16 cellular contexts compared by ENCODE assay signal in the genomic region with DNA sequence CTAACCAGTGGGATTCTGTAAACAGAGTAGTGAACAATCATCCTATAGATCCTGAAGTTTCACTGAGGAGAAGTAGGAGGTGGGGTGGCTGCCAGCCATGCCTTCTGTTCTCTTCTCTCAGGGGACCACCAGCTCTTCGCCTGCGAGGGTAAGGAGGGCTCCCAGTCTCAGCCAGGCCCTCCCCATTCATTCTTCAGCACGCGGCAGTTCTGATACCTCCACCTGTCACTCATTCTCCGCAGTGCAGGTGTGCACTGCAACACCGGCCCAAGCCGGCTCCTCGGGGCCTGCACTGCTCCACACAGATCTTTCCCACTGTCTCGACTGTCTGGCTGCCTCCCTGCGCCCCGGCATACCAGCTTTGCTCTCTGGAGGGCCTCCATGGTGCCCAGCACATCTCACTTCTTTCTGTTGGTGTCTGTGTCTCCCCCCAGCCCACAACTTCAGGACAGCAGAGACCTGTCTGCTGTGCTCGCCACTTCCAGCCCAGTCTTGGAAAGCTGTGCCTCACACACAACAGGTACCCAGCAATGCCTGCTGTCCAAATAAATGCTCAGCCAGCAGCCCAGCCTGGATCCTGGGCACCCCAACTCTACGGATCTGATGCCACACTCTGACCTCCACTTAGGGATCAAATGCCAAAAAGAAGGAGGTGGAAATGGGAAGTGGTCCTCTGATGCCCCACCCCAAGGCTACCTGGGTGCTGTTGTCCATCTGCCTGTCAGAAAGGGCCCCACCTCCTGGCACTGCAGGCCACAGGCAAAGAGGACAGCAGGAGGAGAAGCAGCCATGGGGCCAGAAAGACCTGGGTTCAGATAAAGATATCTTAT.
"Had no signal": no experiment of that assay in that cellular context is flagged by ENCODE, and none has a peak within 500 bp of the region (broad histone marks: within the 10 kb centered on the region; RNA-seq: fewer than 3 reads in every experiment).

No MANE protein-coding gene starts in this region.

- H3K9me3 Mint-ChIP-seq: activated naive CD4-positive, alpha-beta T cell treated with anti-CD3 and anti-CD28 coated beads, Interleukin-2, amount 50 U/mL, for 72 hours; central memory CD8-positive, alpha-beta T cell; dendritic cell treated with granulocyte-macrophage colony-stimulating factor and Interleukin-4, amounts not matched to agents 40 ng/mL and 50 ng/mL, for 4 days; nephron had no signal

- H3K4me3 Mint-ChIP-seq: central memory CD8-positive, alpha-beta T cell; dendritic cell treated with granulocyte-macrophage colony-stimulating factor and Interleukin-4, amounts not matched to agents 40 ng/mL and 50 ng/mL, for 4 days; nephron; T-helper 17 cell had no signal

- H3K9me3 ChIP-seq: esophagus squamous epithelium, lower lobe of right lung, neutrophil, spleen had no signal

- H3K27me3 Mint-ChIP-seq: central memory CD8-positive, alpha-beta T cell; dendritic cell treated with granulocyte-macrophage colony-stimulating factor and Interleukin-4, amounts not matched to agents 40 ng/mL and 50 ng/mL, for 4 days; T-helper 17 cell had no signal

- H3K4me3 ChIP-seq: esophagus squamous epithelium, left lung, lower lobe of right lung, spleen had no signal

- H3K4me1 Mint-ChIP-seq: nephron had no signal

- DNase-seq: activated CD4-positive, alpha-beta T cell treated with anti-CD3 and anti-CD28 coated beads, Interleukin-2, amount 50 U/mL, for 1 hour; activated naive CD4-positive, alpha-beta T cell; effector CD4-positive, alpha-beta T cell; esophagus squamous epithelium; left lung; lower lobe of right lung; mesenchymal stem cell; spleen; stimulated activated naive CD4-positive, alpha-beta T cell treated with Interleukin-2 at 50 U/mL for 16 hours; T-helper 17 cell had no signal

- H3K27ac ChIP-seq: epithelial cell of prostate, esophagus squamous epithelium, left lung, lower lobe of right lung, neutrophil, spleen had no signal

- ATAC-seq: activated naive CD4-positive, alpha-beta T cell treated with anti-CD3 and anti-CD28 coated beads, Interleukin-2, amount 50 U/mL, for 72 hours; T-helper 17 cell had no signal

- H3K4me1 ChIP-seq: left lung, lower lobe of right lung had no signal

- H3K27ac Mint-ChIP-seq: dendritic cell treated with granulocyte-macrophage colony-stimulating factor and Interleukin-4, amounts not matched to agents 40 ng/mL and 50 ng/mL, for 4 days; nephron had no signal

- H3K27me3 ChIP-seq: esophagus squamous epithelium, left lung, neutrophil, spleen had no signal
